Comparison of ENCODE assay signal across 2 cellular contexts in the genomic region with DNA sequence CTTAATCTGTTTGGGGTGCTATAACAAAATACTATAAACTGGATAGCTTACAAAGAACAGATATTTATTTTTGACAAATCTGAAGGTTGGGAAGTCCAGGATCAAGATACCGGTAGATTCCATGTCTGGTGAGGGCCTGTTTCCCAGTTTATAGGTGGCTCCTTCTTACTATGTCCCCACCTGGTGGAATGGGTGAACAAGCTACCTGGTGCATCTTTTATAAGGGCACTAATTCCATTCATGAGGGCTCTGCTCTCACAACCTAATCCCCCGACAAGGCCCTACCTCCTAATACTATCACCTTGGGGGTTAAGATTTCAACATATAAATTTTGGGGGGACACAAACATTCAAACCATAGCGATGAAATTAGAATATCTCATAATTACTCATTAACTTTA.
TF ChIP-seq lines count a peak whose summit lies in the region.

No MANE protein-coding gene starts in this region.

TF ChIP-seq in HepG2, 621 proteins besides CTCF, POLR2A, EP300 and RAD21:
- TF ChIP-seq ZNF264 (CRISPR knock-in tag; IDR thresholded peaks at IDR 0.05): peak; percentile 86
- no peak for TF ChIP-seq ZFYVE20 (CRISPR knock-in tag; IDR thresholded peaks at IDR 0.05; ENCODE audit: borderline replicate concordance, low read depth)
- peak; percentile 32; the same call in 1 of the 2 replicates for TF ChIP-seq STAG1 (CRISPR knock-in tag; IDR thresholded peaks at IDR 0.05)
- no peak for TF ChIP-seq ZNF614 (CRISPR knock-in tag; IDR thresholded peaks at IDR 0.05; ENCODE audit: borderline replicate concordance)

TF ChIP-seq in H1, 55 proteins besides CTCF, POLR2A, EP300 and RAD21:
- TF ChIP-seq GABPA (IDR thresholded peaks at IDR 0.05; ENCODE audit: borderline replicate concordance, insufficient read depth, low read length): no peak
- no peak for TF ChIP-seq CHD1 (IDR thresholded peaks at IDR 0.05; ENCODE audit: low read depth, low read length)
- no peak for TF ChIP-seq NANOG (IDR thresholded peaks at IDR 0.05; ENCODE audit: insufficient read depth, low read depth, low read length, poor library complexity, severe bottlenecking)
- TF ChIP-seq HDAC6 (IDR thresholded peaks at IDR 0.05; ENCODE audit: low read depth, low read length): no peak
- TF ChIP-seq SIN3A (conservative IDR thresholded peaks at IDR 0.05 in 1 of 2, IDR thresholded peaks at IDR 0.05 in 1 of 2; ENCODE audit: low read depth in 1 of 2, low read length in 2 of 2): no peak
- TF ChIP-seq SP1 (IDR thresholded peaks at IDR 0.05; ENCODE audit: low read depth, low read length): no peak
- no peak for TF ChIP-seq JUN (IDR thresholded peaks at IDR 0.05; ENCODE audit: low read depth, low read length)
- no peak for TF ChIP-seq ASH2L (IDR thresholded peaks at IDR 0.05; ENCODE audit: low read length)
- TF ChIP-seq BCL11A (IDR thresholded peaks at IDR 0.05; ENCODE audit: low read depth in 2 of 2, low read length in 2 of 2): no peak
TF ChIP-seq in H1: peak in this region for 0.
